ENCODE assay signal across 1 cellular context in genomic region chr16:57153841-57154240, GRCh38.
TF ChIP-seq lines count a peak whose summit lies in the region.

No MANE protein-coding gene starts in this region.

TF ChIP-seq in IMR-90, 13 proteins besides CTCF, POLR2A, EP300 and RAD21:
- TF ChIP-seq CHD1 (IDR thresholded peaks at IDR 0.05; ENCODE audit: low read depth, low read length) (no peak), CEBPB (IDR thresholded peaks at IDR 0.05; ENCODE audit: low read depth, low read length) (no peak), RCOR1 (IDR thresholded peaks at IDR 0.05; ENCODE audit: insufficient replicate concordance, low read length) (no peak), RFX5 (IDR thresholded peaks at IDR 0.05; ENCODE audit: low read depth, low read length) (no peak), NFE2L2 (IDR thresholded peaks at IDR 0.05; ENCODE audit: low read depth, low read length) (no peak), MAFK (IDR thresholded peaks at IDR 0.05; ENCODE audit: low read depth, low read length) (no peak), USF2 (IDR thresholded peaks at IDR 0.05; ENCODE audit: low read depth, low read length) (no peak), SMC3 (IDR thresholded peaks at IDR 0.05; ENCODE audit: low read depth, low read length) (no peak), MAZ (IDR thresholded peaks at IDR 0.05; ENCODE audit: borderline replicate concordance, low read depth, low read length) (no peak), MXI1 (IDR thresholded peaks at IDR 0.05; ENCODE audit: borderline replicate concordance, low read depth, low read length) (no peak), BHLHE40 (IDR thresholded peaks at IDR 0.05; ENCODE audit: low read depth, low read length) (no peak), ELK1 (IDR thresholded peaks at IDR 0.05; ENCODE audit: borderline replicate concordance, low read depth, low read length) (no peak), FOS (IDR thresholded peaks at IDR 0.05; ENCODE audit: low read depth, low read length) (no peak)
